In the genomic region with DNA sequence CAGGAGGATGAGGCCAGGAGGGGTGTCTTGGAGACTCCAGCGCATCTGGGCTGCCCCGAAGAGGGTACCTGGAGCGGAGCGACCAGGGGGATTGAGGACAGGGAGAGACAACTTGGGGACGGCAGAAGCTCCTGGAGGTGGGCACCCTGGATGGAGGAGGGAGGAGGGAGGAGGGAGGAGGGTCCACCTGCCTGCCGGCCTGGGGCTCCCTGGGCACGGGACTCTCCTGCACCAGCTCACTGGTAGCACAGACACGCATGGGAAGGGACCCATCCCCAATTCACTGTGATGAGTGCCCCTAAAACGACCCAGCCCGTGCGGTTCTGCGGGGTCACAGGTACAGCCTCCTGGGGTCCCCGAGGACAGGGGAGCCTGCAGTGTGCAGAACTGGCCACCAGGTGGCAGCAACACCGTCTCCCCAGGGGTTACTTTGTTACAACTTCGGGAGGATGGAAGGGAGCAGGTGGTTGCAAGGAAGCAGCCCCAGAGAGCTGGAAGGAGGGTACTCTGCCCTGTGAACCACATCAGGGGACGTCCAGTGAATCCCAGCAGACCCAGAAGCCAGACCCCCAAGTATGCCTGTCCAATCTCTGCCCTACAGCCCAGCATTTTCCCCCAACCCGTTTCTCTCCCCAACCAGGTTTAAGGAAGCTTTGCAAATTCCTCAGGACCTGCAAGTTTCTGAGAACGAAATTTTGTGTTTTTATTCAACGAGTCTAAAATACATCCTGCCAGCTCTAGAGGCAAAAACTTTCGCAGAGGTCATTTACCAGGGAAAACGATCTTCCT, we compare ENCODE assay signal across 8 cellular contexts.
DNase-seq lines count a peak whose midpoint lies in the region; ATAC-seq and TF ChIP-seq lines count a peak whose summit lies in the region.

No MANE protein-coding gene starts in this region.

- H3K4me3 ChIP-seq in liver (ENCODE audit: low read depth in 1 of 3, low read length in 3 of 3) = no peak overlapping the region

- no peaks in the 10 kb centered on the region for H3K9me3 ChIP-seq in liver (ENCODE audit: control insufficient read depth in 4 of 4, low read length in 3 of 4)

- 26% methylated on average over 21 of the region's 21 CpGs for WGBS in liver

- no peaks in the 10 kb centered on the region for H3K36me3 ChIP-seq in liver (ENCODE audit: control insufficient read depth in 4 of 4, insufficient read depth in 3 of 4, low read depth in 1 of 4, low read length in 3 of 4)

- TF ChIP-seq CTCF in liver (IDR thresholded peaks at IDR 0.05; ENCODE audit: low read depth, low read length, missing input control) = peak; percentile 96

- no peak for ATAC-seq in GM18867 (IDR thresholded peaks at IDR 0.05; ENCODE audit: unreplicated experiment)

- H3K27me3 ChIP-seq in liver (ENCODE audit: control insufficient read depth in 4 of 4, insufficient read depth in 4 of 4, low read length in 3 of 4) = peaks cover 0 to 2% (median 0%) of the 10 kb centered on the region in 4 donors

- H3K4me1 ChIP-seq in liver (ENCODE audit: control insufficient read depth in 4 of 4, insufficient read depth in 4 of 4, low read length in 3 of 4) = no peaks in the 10 kb centered on the region

- DNase-seq in DMS53 (lab: John Stamatoyannopoulos, UW) (peak; percentile 48), DMS53 treated with DMSO at 0.1 percent for 48 hours (lab: John Stamatoyannopoulos, UW; ENCODE audit: unreplicated experiment) (no peak), NCI-H1694 (lab: John Stamatoyannopoulos, UW) (peak; percentile 4), cerebellum (ENCODE audit: low spot score) (peak; percentile 63)
- peak; percentile 79 for DNase-seq in activated CD4-positive, alpha-beta T cell treated with anti-CD3 and anti-CD28 coated beads for 48 hours
- DNase-seq in stimulated activated CD4-positive, alpha-beta T cell treated with anti-CD3 and anti-CD28 coated beads, TNF-alpha, amount 100 ng/mL, for 4 hours (ENCODE audit: low read depth in 3 of 3) = peak; percentile 48 to 49 (median 49)

- TF ChIP-seq RAD21 in liver (IDR thresholded peaks at IDR 0.05) = peak; percentile 69 to 82

- H3K9ac ChIP-seq in liver (ENCODE audit: low read depth in 1 of 2, low read length in 2 of 2) = no peak overlapping the region

- H3K27ac ChIP-seq in liver (ENCODE audit: low read depth in 1 of 2, low read length in 2 of 2) = no peak overlapping the region

TF ChIP-seq in liver, 16 proteins besides CTCF, POLR2A, EP300 and RAD21:
- TF ChIP-seq SP1 (IDR thresholded peaks at IDR 0.05) = no peak
- no peak for TF ChIP-seq GABPA (IDR thresholded peaks at IDR 0.05 in 1 of 2, conservative IDR thresholded peaks at IDR 0.05 in 1 of 2)
- no peak for TF ChIP-seq RXRA (IDR thresholded peaks at IDR 0.05)
- no peak for TF ChIP-seq HNF4G (IDR thresholded peaks at IDR 0.05)
- TF ChIP-seq FOXA1 (IDR thresholded peaks at IDR 0.05) = no peak
- TF ChIP-seq ZBTB33 (IDR thresholded peaks at IDR 0.05) = no peak
- no peak for TF ChIP-seq TAF1 (conservative IDR thresholded peaks at IDR 0.05)
- TF ChIP-seq, protein P1, sequence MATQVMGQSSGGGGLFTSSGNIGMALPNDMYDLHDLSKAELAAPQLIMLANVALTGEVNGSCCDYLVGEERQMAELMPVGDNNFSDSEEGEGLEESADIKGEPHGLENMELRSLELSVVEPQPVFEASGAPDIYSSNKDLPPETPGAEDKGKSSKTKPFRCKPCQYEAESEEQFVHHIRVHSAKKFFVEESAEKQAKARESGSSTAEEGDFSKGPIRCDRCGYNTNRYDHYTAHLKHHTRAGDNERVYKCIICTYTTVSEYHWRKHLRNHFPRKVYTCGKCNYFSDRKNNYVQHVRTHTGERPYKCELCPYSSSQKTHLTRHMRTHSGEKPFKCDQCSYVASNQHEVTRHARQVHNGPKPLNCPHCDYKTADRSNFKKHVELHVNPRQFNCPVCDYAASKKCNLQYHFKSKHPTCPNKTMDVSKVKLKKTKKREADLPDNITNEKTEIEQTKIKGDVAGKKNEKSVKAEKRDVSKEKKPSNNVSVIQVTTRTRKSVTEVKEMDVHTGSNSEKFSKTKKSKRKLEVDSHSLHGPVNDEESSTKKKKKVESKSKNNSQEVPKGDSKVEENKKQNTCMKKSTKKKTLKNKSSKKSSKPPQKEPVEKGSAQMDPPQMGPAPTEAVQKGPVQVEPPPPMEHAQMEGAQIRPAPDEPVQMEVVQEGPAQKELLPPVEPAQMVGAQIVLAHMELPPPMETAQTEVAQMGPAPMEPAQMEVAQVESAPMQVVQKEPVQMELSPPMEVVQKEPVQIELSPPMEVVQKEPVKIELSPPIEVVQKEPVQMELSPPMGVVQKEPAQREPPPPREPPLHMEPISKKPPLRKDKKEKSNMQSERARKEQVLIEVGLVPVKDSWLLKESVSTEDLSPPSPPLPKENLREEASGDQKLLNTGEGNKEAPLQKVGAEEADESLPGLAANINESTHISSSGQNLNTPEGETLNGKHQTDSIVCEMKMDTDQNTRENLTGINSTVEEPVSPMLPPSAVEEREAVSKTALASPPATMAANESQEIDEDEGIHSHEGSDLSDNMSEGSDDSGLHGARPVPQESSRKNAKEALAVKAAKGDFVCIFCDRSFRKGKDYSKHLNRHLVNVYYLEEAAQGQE (IDR thresholded peaks at IDR 0.05) = no peak
- no peak for TF ChIP-seq FOXA2 (IDR thresholded peaks at IDR 0.05)
- TF ChIP-seq HNF4A (conservative IDR thresholded peaks at IDR 0.05) = no peak
- TF ChIP-seq, protein P2, sequence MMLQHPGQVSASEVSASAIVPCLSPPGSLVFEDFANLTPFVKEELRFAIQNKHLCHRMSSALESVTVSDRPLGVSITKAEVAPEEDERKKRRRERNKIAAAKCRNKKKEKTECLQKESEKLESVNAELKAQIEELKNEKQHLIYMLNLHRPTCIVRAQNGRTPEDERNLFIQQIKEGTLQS (IDR thresholded peaks at IDR 0.05) = no peak
- TF ChIP-seq, protein P3, sequence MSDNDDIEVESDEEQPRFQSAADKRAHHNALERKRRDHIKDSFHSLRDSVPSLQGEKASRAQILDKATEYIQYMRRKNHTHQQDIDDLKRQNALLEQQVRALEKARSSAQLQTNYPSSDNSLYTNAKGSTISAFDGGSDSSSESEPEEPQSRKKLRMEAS (IDR thresholded peaks at IDR 0.05) = no peak
- no peak for TF ChIP-seq EGR1 (IDR thresholded peaks at IDR 0.05; ENCODE audit: low read depth in 2 of 2)
- no peak for TF ChIP-seq YY1 (IDR thresholded peaks at IDR 0.05)
- no peak for TF ChIP-seq NR2F2 (IDR thresholded peaks at IDR 0.05)
- TF ChIP-seq JUND (IDR thresholded peaks at IDR 0.05) = no peak
